1 cellular context compared by ENCODE assay signal in the genomic region with DNA sequence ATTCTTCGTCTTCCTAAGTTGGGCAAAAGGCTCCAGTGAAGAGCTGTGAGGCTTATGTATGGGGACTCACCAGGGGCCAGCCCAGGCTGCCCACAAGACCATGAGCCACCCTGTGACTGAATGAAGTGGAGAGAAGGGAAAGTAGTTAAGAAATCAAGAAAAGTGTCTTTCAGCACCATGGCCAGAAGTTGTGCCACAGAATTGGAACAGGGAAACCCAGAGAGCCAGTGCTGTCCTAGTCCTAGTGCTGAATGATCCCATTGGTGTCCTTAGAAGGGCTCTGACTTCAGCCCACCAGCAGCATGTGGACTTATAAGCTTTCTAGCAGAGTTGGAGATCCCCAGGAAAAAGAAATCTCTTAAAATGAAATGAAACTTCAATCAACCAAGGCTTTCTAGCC.
TF ChIP-seq lines count a peak whose summit lies in the region.

No MANE protein-coding gene starts in this region.

TF ChIP-seq in A549, 52 proteins besides CTCF, POLR2A, EP300 and RAD21 (continued from another document):
- TF ChIP-seq, protein P1, sequence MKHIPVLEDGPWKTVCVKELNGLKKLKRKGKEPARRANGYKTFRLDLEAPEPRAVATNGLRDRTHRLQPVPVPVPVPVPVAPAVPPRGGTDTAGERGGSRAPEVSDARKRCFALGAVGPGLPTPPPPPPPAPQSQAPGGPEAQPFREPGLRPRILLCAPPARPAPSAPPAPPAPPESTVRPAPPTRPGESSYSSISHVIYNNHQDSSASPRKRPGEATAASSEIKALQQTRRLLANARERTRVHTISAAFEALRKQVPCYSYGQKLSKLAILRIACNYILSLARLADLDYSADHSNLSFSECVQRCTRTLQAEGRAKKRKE (CRISPR knock-in tag; IDR thresholded peaks at IDR 0.05; ENCODE audit: low read depth) = no peak
- TF ChIP-seq FOSB (CRISPR knock-in tag; IDR thresholded peaks at IDR 0.05) (no peak), KDM1A (IDR thresholded peaks at IDR 0.05; ENCODE audit: low read depth) (no peak), SMC3 (IDR thresholded peaks at IDR 0.05) (no peak)
